In the genomic region with DNA sequence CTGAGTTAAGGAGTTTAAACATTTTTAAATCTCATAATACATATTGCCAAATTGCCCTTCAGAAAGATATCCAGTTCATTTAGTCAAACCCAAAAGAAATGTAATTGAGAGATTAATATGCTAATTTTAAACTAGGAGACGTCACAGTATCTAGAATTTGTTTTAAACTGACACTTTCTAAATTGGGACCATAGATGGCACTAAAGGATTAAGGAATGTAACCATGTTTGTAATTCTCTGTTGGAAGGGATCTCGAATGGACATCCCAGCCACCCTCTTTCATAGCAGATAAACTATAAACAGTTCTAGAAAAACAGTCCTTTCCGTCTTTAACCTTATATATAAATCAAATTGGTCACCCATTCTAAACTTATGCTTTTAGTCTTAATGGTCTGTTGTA, we compare ENCODE assay signal across 1 cellular context.
TF ChIP-seq lines count a peak whose summit lies in the region.

No MANE protein-coding gene starts in this region.

TF ChIP-seq in HepG2, 621 proteins besides CTCF, POLR2A, EP300 and RAD21:
- TF ChIP-seq TSC22D2 (CRISPR knock-in tag; IDR thresholded peaks at IDR 0.05; ENCODE audit: borderline replicate concordance) (no peak), NBN (conservative IDR thresholded peaks at IDR 0.05) (no peak)
- TF ChIP-seq, protein P1, sequence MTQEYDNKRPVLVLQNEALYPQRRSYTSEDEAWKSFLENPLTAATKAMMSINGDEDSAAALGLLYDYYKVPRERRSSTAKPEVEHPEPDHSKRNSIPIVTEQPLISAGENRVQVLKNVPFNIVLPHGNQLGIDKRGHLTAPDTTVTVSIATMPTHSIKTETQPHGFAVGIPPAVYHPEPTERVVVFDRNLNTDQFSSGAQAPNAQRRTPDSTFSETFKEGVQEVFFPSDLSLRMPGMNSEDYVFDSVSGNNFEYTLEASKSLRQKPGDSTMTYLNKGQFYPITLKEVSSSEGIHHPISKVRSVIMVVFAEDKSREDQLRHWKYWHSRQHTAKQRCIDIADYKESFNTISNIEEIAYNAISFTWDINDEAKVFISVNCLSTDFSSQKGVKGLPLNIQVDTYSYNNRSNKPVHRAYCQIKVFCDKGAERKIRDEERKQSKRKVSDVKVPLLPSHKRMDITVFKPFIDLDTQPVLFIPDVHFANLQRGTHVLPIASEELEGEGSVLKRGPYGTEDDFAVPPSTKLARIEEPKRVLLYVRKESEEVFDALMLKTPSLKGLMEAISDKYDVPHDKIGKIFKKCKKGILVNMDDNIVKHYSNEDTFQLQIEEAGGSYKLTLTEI (CRISPR knock-in tag; conservative IDR thresholded peaks at IDR 0.05), result no peak
